1 cellular context compared by ENCODE assay signal in the genomic region with DNA sequence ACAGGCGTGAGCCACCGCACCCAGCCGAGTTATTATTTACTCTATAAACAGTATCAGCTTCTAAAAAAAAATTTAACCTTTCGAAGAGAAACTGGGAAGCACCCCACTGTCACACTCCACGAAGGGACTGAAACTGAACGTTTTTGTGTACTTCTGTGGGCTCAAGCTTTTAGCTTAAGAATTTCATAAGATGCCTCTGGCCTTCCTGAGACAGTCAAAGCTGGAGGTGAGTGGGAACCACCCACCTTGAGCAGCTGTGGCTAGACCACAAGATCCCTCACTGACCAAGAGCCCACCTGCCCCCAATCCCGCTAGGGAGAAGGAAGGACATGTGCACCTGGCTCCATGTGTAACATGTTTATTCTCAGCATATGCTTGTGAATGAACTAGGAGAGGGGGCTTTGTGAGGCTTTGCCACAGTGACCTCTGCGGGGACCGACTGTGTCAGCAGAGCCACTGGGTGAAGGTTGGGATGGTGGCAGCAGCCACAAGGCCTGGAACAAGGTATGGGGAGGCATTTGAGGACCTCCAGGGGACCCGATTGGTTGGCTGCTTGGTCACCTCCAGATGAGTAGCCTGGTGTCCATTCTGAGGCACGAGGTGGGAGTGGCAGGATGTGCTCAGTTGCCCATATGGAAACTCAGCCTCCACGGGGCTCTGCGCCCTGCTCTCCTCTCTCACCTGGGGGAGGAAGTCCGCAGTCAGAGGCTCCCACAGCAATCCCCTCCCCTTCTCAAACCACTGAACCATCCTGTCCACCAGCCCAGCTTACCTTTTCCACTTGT.
TF ChIP-seq lines count a peak whose summit lies in the region.

No MANE protein-coding gene starts in this region.

TF ChIP-seq in GM12878, 131 proteins besides CTCF, POLR2A, EP300 and RAD21 (continued from another document):
- TF ChIP-seq, protein P1, sequence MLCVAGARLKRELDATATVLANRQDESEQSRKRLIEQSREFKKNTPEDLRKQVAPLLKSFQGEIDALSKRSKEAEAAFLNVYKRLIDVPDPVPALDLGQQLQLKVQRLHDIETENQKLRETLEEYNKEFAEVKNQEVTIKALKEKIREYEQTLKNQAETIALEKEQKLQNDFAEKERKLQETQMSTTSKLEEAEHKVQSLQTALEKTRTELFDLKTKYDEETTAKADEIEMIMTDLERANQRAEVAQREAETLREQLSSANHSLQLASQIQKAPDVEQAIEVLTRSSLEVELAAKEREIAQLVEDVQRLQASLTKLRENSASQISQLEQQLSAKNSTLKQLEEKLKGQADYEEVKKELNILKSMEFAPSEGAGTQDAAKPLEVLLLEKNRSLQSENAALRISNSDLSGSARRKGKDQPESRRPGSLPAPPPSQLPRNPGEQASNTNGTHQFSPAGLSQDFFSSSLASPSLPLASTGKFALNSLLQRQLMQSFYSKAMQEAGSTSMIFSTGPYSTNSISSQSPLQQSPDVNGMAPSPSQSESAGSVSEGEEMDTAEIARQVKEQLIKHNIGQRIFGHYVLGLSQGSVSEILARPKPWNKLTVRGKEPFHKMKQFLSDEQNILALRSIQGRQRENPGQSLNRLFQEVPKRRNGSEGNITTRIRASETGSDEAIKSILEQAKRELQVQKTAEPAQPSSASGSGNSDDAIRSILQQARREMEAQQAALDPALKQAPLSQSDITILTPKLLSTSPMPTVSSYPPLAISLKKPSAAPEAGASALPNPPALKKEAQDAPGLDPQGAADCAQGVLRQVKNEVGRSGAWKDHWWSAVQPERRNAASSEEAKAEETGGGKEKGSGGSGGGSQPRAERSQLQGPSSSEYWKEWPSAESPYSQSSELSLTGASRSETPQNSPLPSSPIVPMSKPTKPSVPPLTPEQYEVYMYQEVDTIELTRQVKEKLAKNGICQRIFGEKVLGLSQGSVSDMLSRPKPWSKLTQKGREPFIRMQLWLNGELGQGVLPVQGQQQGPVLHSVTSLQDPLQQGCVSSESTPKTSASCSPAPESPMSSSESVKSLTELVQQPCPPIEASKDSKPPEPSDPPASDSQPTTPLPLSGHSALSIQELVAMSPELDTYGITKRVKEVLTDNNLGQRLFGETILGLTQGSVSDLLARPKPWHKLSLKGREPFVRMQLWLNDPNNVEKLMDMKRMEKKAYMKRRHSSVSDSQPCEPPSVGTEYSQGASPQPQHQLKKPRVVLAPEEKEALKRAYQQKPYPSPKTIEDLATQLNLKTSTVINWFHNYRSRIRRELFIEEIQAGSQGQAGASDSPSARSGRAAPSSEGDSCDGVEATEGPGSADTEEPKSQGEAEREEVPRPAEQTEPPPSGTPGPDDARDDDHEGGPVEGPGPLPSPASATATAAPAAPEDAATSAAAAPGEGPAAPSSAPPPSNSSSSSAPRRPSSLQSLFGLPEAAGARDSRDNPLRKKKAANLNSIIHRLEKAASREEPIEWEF (IDR thresholded peaks at IDR 0.05; ENCODE audit: insufficient replicate concordance, low read depth, low read length): no peak
- TF ChIP-seq EGR1 (IDR thresholded peaks at IDR 0.05; ENCODE audit: borderline replicate concordance in 1 of 2, low read depth in 2 of 2, low read length in 2 of 2): peak in 1 of 2 experiments; percentile 65; a peak in 1 of 3 replicates
- TF ChIP-seq HDGF (IDR thresholded peaks at IDR 0.05): no peak
- TF ChIP-seq ATF3 (IDR thresholded peaks at IDR 0.05; ENCODE audit: borderline replicate concordance, extremely low read depth, low read depth, low read length): no peak
- no peak for TF ChIP-seq ZNF217 (IDR thresholded peaks at IDR 0.05)
- TF ChIP-seq TCF3 (IDR thresholded peaks at IDR 0.05; ENCODE audit: borderline replicate concordance, insufficient read depth, low read depth, low read length): peak; percentile 89
- no peak for TF ChIP-seq POU2F2 (IDR thresholded peaks at IDR 0.05; ENCODE audit: borderline replicate concordance, low read depth, low read length)
- TF ChIP-seq PML (IDR thresholded peaks at IDR 0.05; ENCODE audit: low read length): 0 out of 2 replicates have a peak, but pooled peaks have one; percentile 28
- peak; percentile 75 for TF ChIP-seq FOXM1 (IDR thresholded peaks at IDR 0.05; ENCODE audit: low read depth, low read length)
- TF ChIP-seq SIX5 (IDR thresholded peaks at IDR 0.05; ENCODE audit: low read depth, low read length, severe bottlenecking): no peak
- TF ChIP-seq MEF2A (IDR thresholded peaks at IDR 0.05; ENCODE audit: insufficient read depth, low read depth, low read length): peak; percentile 57
